ENCODE assay signal across 16 cellular contexts in the genomic region with DNA sequence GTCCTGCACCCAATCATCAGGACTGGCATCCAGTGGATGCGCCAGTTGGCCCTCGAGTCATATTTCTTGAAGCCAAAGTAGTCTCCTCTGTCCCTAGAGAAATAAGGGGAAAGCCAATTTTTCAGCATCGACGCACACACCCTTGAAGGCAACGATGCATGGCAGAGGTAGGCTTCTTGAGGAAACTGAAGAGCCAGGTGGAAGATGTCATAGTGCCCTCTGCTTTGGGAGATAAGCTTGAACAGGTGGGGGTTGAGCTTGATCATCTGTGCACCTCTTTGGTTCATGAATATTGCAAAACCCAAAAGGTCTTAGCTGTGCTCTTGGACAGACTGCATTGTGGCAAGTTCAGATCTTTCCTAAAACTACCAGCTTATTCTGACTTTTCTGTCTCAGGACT. TPM values are rescaled to one million over a fixed set of nuclear protein-coding genes. Genes with fewer than 3 reads are reported as not detected.
A peak's percentile ranks its signal among the peaks of the same experiment; 100 is the strongest.
DNase-seq lines count a peak whose midpoint lies in the region; ATAC-seq, FAIRE-seq and TF ChIP-seq lines count a peak whose summit lies in the region.
"Had no signal": no experiment of that assay in that cellular context is flagged by ENCODE, and none has a peak within 500 bp of the region (broad histone marks: within the 10 kb centered on the region; RNA-seq: fewer than 3 reads in every experiment).

No MANE protein-coding gene starts in this region.

- FAIRE-seq in GM12892 (lab: Jason Lieb, UNC) = peak; percentile 90
- FAIRE-seq: islet of Langerhans, K562 had no signal

- no peak for TF ChIP-seq POLR2A in GM12892 (IDR thresholded peaks at IDR 0.05; ENCODE audit: low read depth, low read length)

- DNase-seq in GM12892 (ENCODE audit: insufficient read length) (no peak), hippocampal formation (lab: John Stamatoyannopoulos, UW) (no peak), NCI-H2171 treated with DMSO at 0.1 percent for 48 hours (lab: John Stamatoyannopoulos, UW) (no peak)
- DNase-seq in stimulated activated CD4-positive, alpha-beta T cell treated with anti-CD3 and anti-CD28 coated beads, Interleukin-2, amount 100 ng/mL, for 24 hours = no peak
- DNase-seq: activated CD4-positive, CD25-positive, alpha-beta regulatory T cell treated with anti-CD3 and anti-CD28 coated beads, Interleukin-2, amount 50 U/mL, for 72 hours; activated T-cell treated with anti-CD3 and anti-CD28 coated beads, Interleukin-2, amount 50 U/mL, for 1 hour; anterior cingulate cortex; DMS53; foreskin fibroblast; stimulated activated CD4-positive, alpha-beta T cell treated with anti-CD3 and anti-CD28 coated beads, Interleukin-4, amount 100 ng/mL, for 24 hours had no signal

- ATAC-seq in GM19452 (IDR thresholded peaks at IDR 0.05; ENCODE audit: unreplicated experiment) (peak; percentile 71), HG02885 (IDR thresholded peaks at IDR 0.05; ENCODE audit: poor library complexity, unreplicated experiment) (peak; percentile 80), HG03575 (IDR thresholded peaks at IDR 0.05; ENCODE audit: extremely low read depth, insufficient number of reproducible peaks, low FRiP score, unreplicated experiment) (peak; percentile 31), HG03045 (IDR thresholded peaks at IDR 0.05; ENCODE audit: unreplicated experiment) (no peak)
- ATAC-seq: K562 had no signal

RNA-seq across cellular contexts. Expression of a gene that starts 34.6 kb away (rescaled TPM):
- 137 TPM for polyA plus RNA-seq in GM12892 (2012; ENCODE audit: missing spikeins)
